ENCODE assay signal across 9 cellular contexts in the genomic region with DNA sequence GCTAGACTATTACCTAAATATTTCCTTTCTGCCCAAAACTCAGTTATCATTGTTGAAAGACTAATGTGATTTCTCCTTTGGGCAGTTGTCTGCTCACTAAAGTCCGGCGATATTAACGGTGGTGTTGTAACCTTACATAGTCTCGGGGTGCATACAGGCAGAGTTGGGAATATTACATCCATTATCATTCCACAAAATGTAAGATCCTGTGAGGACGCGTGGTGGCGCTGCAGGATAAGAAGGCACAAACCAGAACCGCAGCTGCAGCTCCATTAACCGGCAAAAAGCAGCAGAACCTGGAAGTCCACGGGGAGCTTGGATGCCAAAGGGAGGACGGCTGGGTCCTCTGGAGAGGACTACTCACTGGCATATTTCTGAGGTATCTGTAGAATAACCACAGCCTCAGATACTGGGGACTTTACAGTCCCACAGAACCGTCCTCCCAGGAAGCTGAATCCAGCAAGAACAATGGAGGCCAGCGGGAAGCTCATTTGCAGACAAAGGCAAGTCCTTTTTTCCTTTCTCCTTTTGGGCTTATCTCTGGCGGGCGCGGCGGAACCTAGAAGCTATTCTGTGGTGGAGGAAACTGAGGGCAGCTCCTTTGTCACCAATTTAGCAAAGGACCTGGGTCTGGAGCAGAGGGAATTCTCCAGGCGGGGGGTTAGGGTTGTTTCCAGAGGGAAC. TPM values are rescaled to one million over a fixed set of nuclear protein-coding genes. Genes with fewer than 3 reads are reported as not detected.
A peak's percentile ranks its signal among the peaks of the same experiment; 100 is the strongest.
DNase-seq lines count a peak whose midpoint lies in the region; ATAC-seq and TF ChIP-seq lines count a peak whose summit lies in the region.
"Not testable (repeated sequence)": the region's sequence is repeated elsewhere in the genome, so short reads cannot be mapped to it uniquely, and the experiment has no call there.
"Had no signal": no experiment of that assay in that cellular context is flagged by ENCODE, and none has a peak within 500 bp of the region (broad histone marks: within the 10 kb centered on the region; RNA-seq: fewer than 3 reads in every experiment).

A gene (plus strand): TSS at position 264 of the 684 bp plus-strand sequence. CDS start 205 bp downstream, at position 469.

- H3K9me3 ChIP-seq in adrenal gland (replicated peaks in 1 of 3): peaks cover 0 to 19% (median 0%) of the 10 kb centered on the region in 3 donors

- not testable (repeated sequence) for H3K27ac ChIP-seq in adrenal gland

- TF ChIP-seq POLR2A in adrenal gland (IDR thresholded peaks at IDR 0.05): not testable (repeated sequence)

- WGBS in adrenal gland, 4 donors: 7 to 16% (median 8%) methylated on average over 7 to 13 of the region's 18 CpGs

- not testable (repeated sequence) for H3K27me3 ChIP-seq in adrenal gland

- H3K36me3 ChIP-seq in adrenal gland (replicated peaks in 1 of 2): not testable (repeated sequence)

- intact Hi-C loops in adrenal gland (cut with DNase I); left colon (cut with DNase I, micrococcal nuclease): not testable (repeated sequence)

- not testable (repeated sequence) for H3K4me1 ChIP-seq in adrenal gland (replicated peaks in 1 of 2)

- TF ChIP-seq CTCF in AG09309 (IDR thresholded peaks at IDR 0.05; ENCODE audit: control insufficient read depth, insufficient read depth, low read depth, low read length, missing control alignments) (peak; percentile 41), adrenal gland (IDR thresholded peaks at IDR 0.05) (peak; percentile 15 to 64 (median 57))

- DNase-seq in AG09309 (ENCODE audit: low read depth): not testable (repeated sequence)
- peak; percentile 47 for DNase-seq in GOT3 (lab: John Stamatoyannopoulos, UW)
- DNase-seq in NCI-H1092 (lab: John Stamatoyannopoulos, UW): peak; percentile 9
- DNase-seq in RPMI8226: peak; percentile 15
- peak; percentile 47 to 80 (median 65) for DNase-seq in adrenal gland
- peak in 1 of 2 donors; percentile 45 for DNase-seq in left colon
- peak; percentile 9 for DNase-seq in putamen (ENCODE audit: low spot score)

- H3K4me3 ChIP-seq in AG09309 (ENCODE audit: control insufficient read depth, low read depth, low read length) (peak within 1 kb of the TSS; percentile 5), adrenal gland (peak within 1 kb of the TSS in 1 of 4 donors; percentile 12)

- peak; percentile 41 for ATAC-seq in esophagus mucosa
- peak; percentile 49 for ATAC-seq in left colon

RNA-seq across cellular contexts. Expression of the gene that starts here (rescaled TPM):
- total RNA-seq in adrenal gland (1 to 10 TPM; 2.6 to 7.2 (median 6.0) TPM), esophagus mucosa (3.4 TPM), left colon (1 to 10 TPM; 1.3 to 2.0 TPM)
- 1 to 10 TPM; 1.3 to 5.4 (median 1.3) TPM for polyA plus RNA-seq in adrenal gland
- polyA plus RNA-seq: immature natural killer cell had no signal
